23 cellular contexts compared by ENCODE assay signal in genomic region chr1:101050869-101051268, GRCh38.
"Had no signal": no experiment of that assay in that cellular context is flagged by ENCODE, and none has a peak within 500 bp of the region (broad histone marks: within the 10 kb centered on the region; RNA-seq: fewer than 3 reads in every experiment).

No MANE protein-coding gene starts in this region.

- H3K4me1 Mint-ChIP-seq: WTC11 had no signal

- H3K4me3 Mint-ChIP-seq: activated CD8-positive, alpha-beta T cell treated with anti-CD3 and anti-CD28 coated beads for 36 hours; activated T-cell treated with anti-CD3 and anti-CD28 coated beads, Interleukin-2, amount 50 U/mL, for 4 hours; activated T-helper 17 cell treated with anti-CD3 and anti-CD28 coated beads, Interleukin-2, amount 50 U/mL, for 72 hours; natural killer cell treated with Interleukin-12 subunit alpha and Interleukin-12 subunit beta and Interleukin-15 and Interleukin-18, amount 100 ng/mL, for 72 hours; WTC11 had no signal

- ATAC-seq: activated CD8-positive, alpha-beta T cell treated with anti-CD3 and anti-CD28 coated beads for 36 hours; activated T-cell treated with anti-CD3 and anti-CD28 coated beads, Interleukin-2, amount 50 U/mL, for 4 hours; activated T-helper 17 cell treated with anti-CD3 and anti-CD28 coated beads, Interleukin-2, amount 50 U/mL, for 72 hours; left colon; natural killer cell treated with Interleukin-12 subunit alpha and Interleukin-12 subunit beta and Interleukin-15 and Interleukin-18, amount 100 ng/mL, for 72 hours; WTC11 had no signal

- H3K36me3 ChIP-seq: brain microvascular endothelial cell, right atrium auricular region, tibial nerve had no signal

- H3K27ac Mint-ChIP-seq: activated CD8-positive, alpha-beta T cell treated with anti-CD3 and anti-CD28 coated beads for 36 hours; activated T-helper 17 cell treated with anti-CD3 and anti-CD28 coated beads, Interleukin-2, amount 50 U/mL, for 72 hours; natural killer cell treated with Interleukin-12 subunit alpha and Interleukin-12 subunit beta and Interleukin-15 and Interleukin-18, amount 100 ng/mL, for 72 hours; WTC11 had no signal

- H3K27ac ChIP-seq: brain microvascular endothelial cell, coronary artery, dorsolateral prefrontal cortex, right atrium auricular region, tibial nerve had no signal

- H3K27me3 Mint-ChIP-seq: activated CD8-positive, alpha-beta T cell treated with anti-CD3 and anti-CD28 coated beads for 36 hours; activated T-helper 17 cell treated with anti-CD3 and anti-CD28 coated beads, Interleukin-2, amount 50 U/mL, for 72 hours had no signal

- H3K27me3 ChIP-seq: brain microvascular endothelial cell, dorsolateral prefrontal cortex, right atrium auricular region, spleen, tibial nerve had no signal

- H3K9me3 ChIP-seq: right atrium auricular region, tibial nerve had no signal

- DNase-seq: activated CD4-positive, alpha-beta T cell treated with anti-CD3 and anti-CD28 coated beads, Interleukin-2, amount 50 U/mL, for 1 hour; activated CD8-positive, alpha-beta T cell treated with anti-CD3 and anti-CD28 coated beads for 36 hours; activated gamma-delta T cell treated with Interleukin-2 at 50 U/mL for 16 hours; activated naive CD4-positive, alpha-beta T cell treated with anti-CD3 and anti-CD28 coated beads, Interleukin-2, amount 50 U/mL, for 16 hours; activated T-cell treated with anti-CD3 and anti-CD28 coated beads, Interleukin-2, amount 50 U/mL, for 4 hours; amniotic stem cell; brain microvascular endothelial cell; dorsolateral prefrontal cortex; effector memory CD4-positive, alpha-beta T cell; head of caudate nucleus; hippocampal formation; kidney; left colon; mesenchymal stem cell; spleen; stimulated activated naive CD4-positive, alpha-beta T cell; T-helper 9 cell had no signal

- H3K9me3 Mint-ChIP-seq: activated CD8-positive, alpha-beta T cell treated with anti-CD3 and anti-CD28 coated beads for 36 hours; activated T-cell treated with anti-CD3 and anti-CD28 coated beads, Interleukin-2, amount 50 U/mL, for 4 hours; activated T-helper 17 cell treated with anti-CD3 and anti-CD28 coated beads, Interleukin-2, amount 50 U/mL, for 72 hours; natural killer cell treated with Interleukin-12 subunit alpha and Interleukin-12 subunit beta and Interleukin-15 and Interleukin-18, amount 100 ng/mL, for 72 hours; WTC11 had no signal

- H3K4me1 ChIP-seq: right atrium auricular region, tibial nerve had no signal

- H3K4me3 ChIP-seq: coronary artery, dorsolateral prefrontal cortex, right atrium auricular region, spleen, tibial nerve had no signal
